In genomic region chr14:99397698-99398097, GRCh38 we compare ENCODE assay signal across 29 cellular contexts.
"Had no signal": no experiment of that assay in that cellular context is flagged by ENCODE, and none has a peak within 500 bp of the region (broad histone marks: within the 10 kb centered on the region; RNA-seq: fewer than 3 reads in every experiment).

No MANE protein-coding gene starts in this region.

- H3K27ac ChIP-seq: adrenal gland, body of pancreas, colonic mucosa, epithelial cell of prostate, esophagus squamous epithelium had no signal

- H3K36me3 ChIP-seq: colonic mucosa had no signal

- H3K27ac Mint-ChIP-seq: activated CD4-positive, alpha-beta memory T cell treated with anti-CD3 and anti-CD28 coated beads for 36 hours; activated CD4-positive, alpha-beta T cell treated with anti-CD3 and anti-CD28 coated beads for 36 hours; activated CD8-positive, alpha-beta memory T cell treated with anti-CD3 and anti-CD28 coated beads, Interleukin-2, amount 10 ng/mL, durations not matched to agents 7 days and 5 days; activated naive CD4-positive, alpha-beta T cell treated with anti-CD3 and anti-CD28 coated beads for 36 hours; activated naive CD4-positive, alpha-beta T cell treated with anti-CD3 and anti-CD28 coated beads, Interleukin-2, amount 50 U/mL, for 24 hours; activated naive CD8-positive, alpha-beta T cell treated with anti-CD3 and anti-CD28 coated beads for 36 hours; activated naive CD8-positive, alpha-beta T cell treated with anti-CD3 and anti-CD28 coated beads, Interleukin-2, amount 50 U/mL, for 24 hours; activated T-helper 1 cell treated with anti-CD3 and anti-CD28 coated beads, Interleukin-12 subunit alpha, Interleukin-12 subunit beta, Interleukin-2, Interleukin-4 antibody, amounts not matched to agents 30 ng/mL and 10 ng/mL and 1 ng/mL, durations not matched to agents 14 hours and 24 hours and 36 hours; activated T-helper 2 cell treated with anti-CD3 and anti-CD28 coated beads, Interferon-gamma antibody, Interleukin-2, Interleukin-4, amounts not matched to agents 10 μg/mL and 5 μg/mL and 100 μg/mL, durations not matched to agents 14 hours and 24 hours and 36 hours had no signal

- H3K4me1 ChIP-seq: adrenal gland, colonic mucosa, esophagus squamous epithelium had no signal

- H3K9me3 Mint-ChIP-seq: activated CD4-positive, alpha-beta memory T cell treated with anti-CD3 and anti-CD28 coated beads for 36 hours; activated CD4-positive, alpha-beta T cell treated with anti-CD3 and anti-CD28 coated beads, Interleukin-2, amount 10 ng/mL, durations not matched to agents 24 days and 14 days; activated naive CD4-positive, alpha-beta T cell treated with anti-CD3 and anti-CD28 coated beads for 36 hours; activated naive CD4-positive, alpha-beta T cell treated with anti-CD3 and anti-CD28 coated beads, Interleukin-2, amount 50 U/mL, for 24 hours; activated naive CD8-positive, alpha-beta T cell treated with anti-CD3 and anti-CD28 coated beads for 36 hours; activated naive CD8-positive, alpha-beta T cell treated with anti-CD3 and anti-CD28 coated beads, Interleukin-2, amount 50 U/mL, for 24 hours; activated T-helper 1 cell treated with anti-CD3 and anti-CD28 coated beads, Interleukin-12 subunit alpha, Interleukin-12 subunit beta, Interleukin-2, Interleukin-4 antibody, amounts not matched to agents 30 ng/mL and 10 ng/mL and 1 ng/mL, durations not matched to agents 14 hours and 24 hours and 36 hours; activated T-helper 2 cell treated with anti-CD3 and anti-CD28 coated beads, Interferon-gamma antibody, Interleukin-2, Interleukin-4, amounts not matched to agents 10 μg/mL and 5 μg/mL and 100 μg/mL, durations not matched to agents 14 hours and 24 hours and 36 hours had no signal

- H3K9me3 ChIP-seq: adrenal gland, body of pancreas, colonic mucosa, esophagus squamous epithelium had no signal

- ATAC-seq: activated CD4-positive, alpha-beta T cell treated with anti-CD3 and anti-CD28 coated beads for 36 hours; activated CD8-positive, alpha-beta memory T cell treated with anti-CD3 and anti-CD28 coated beads, Interleukin-2, amount 10 ng/mL, durations not matched to agents 7 days and 5 days; activated CD8-positive, alpha-beta T cell treated with anti-CD3 and anti-CD28 coated beads, Interleukin-2, amount 10 ng/mL, durations not matched to agents 7 days and 5 days; activated naive CD8-positive, alpha-beta T cell treated with anti-CD3 and anti-CD28 coated beads, Interleukin-2, amount 50 U/mL, for 24 hours; body of pancreas had no signal

- DNase-seq: activated CD4-positive, alpha-beta memory T cell treated with anti-CD3 and anti-CD28 coated beads for 36 hours; activated CD4-positive, alpha-beta T cell treated with anti-CD3 and anti-CD28 coated beads for 36 hours; activated CD4-positive, alpha-beta T cell treated with anti-CD3 and anti-CD28 coated beads, Interleukin-2, amount 10 ng/mL, durations not matched to agents 24 days and 14 days; activated CD4-positive, CD25-positive, alpha-beta regulatory T cell; activated CD4-positive, CD25-positive, alpha-beta regulatory T cell treated with anti-CD3 and anti-CD28 coated beads, Interleukin-2, amount 50 U/mL, for 72 hours; activated CD8-positive, alpha-beta memory T cell treated with anti-CD3 and anti-CD28 coated beads, Interleukin-2, amount 10 ng/mL, durations not matched to agents 7 days and 5 days; activated CD8-positive, alpha-beta memory T cell treated with anti-CD3 and anti-CD28 coated beads, Interleukin-2, amount 50 U/mL, for 4 hours; activated CD8-positive, alpha-beta T cell treated with anti-CD3 and anti-CD28 coated beads, Interleukin-2, amount 10 ng/mL, durations not matched to agents 7 days and 5 days; activated effector memory CD4-positive, alpha-beta T cell treated with anti-CD3 and anti-CD28 coated beads, Interleukin-2, amount 50 U/mL, for 16 hours; activated naive CD4-positive, alpha-beta T cell treated with anti-CD3 and anti-CD28 coated beads for 36 hours; activated naive CD8-positive, alpha-beta T cell treated with anti-CD3 and anti-CD28 coated beads for 36 hours; activated naive CD8-positive, alpha-beta T cell treated with anti-CD3 and anti-CD28 coated beads, Interleukin-2, amount 50 U/mL, for 24 hours; activated T-cell treated with anti-CD3 and anti-CD28 coated beads, Interleukin-2, amount 50 U/mL, for 1 hour; activated T-cell treated with anti-CD3 and anti-CD28 coated beads, Interleukin-2, amount 50 U/mL, for 48 hours; adrenal gland; amygdala; aorta; body of pancreas; central memory CD4-positive, alpha-beta T cell; cerebellar nuclear complex; colonic mucosa; effector CD8-positive, alpha-beta T cell; esophagus squamous epithelium; foreskin melanocyte; T-helper 2 cell had no signal

- H3K4me3 Mint-ChIP-seq: activated CD4-positive, alpha-beta memory T cell treated with anti-CD3 and anti-CD28 coated beads for 36 hours; activated CD4-positive, alpha-beta T cell treated with anti-CD3 and anti-CD28 coated beads for 36 hours; activated CD4-positive, alpha-beta T cell treated with anti-CD3 and anti-CD28 coated beads, Interleukin-2, amount 10 ng/mL, durations not matched to agents 24 days and 14 days; activated CD8-positive, alpha-beta memory T cell treated with anti-CD3 and anti-CD28 coated beads, Interleukin-2, amount 10 ng/mL, durations not matched to agents 7 days and 5 days; activated CD8-positive, alpha-beta T cell treated with anti-CD3 and anti-CD28 coated beads, Interleukin-2, amount 10 ng/mL, durations not matched to agents 7 days and 5 days; activated naive CD4-positive, alpha-beta T cell treated with anti-CD3 and anti-CD28 coated beads for 36 hours; activated naive CD4-positive, alpha-beta T cell treated with anti-CD3 and anti-CD28 coated beads, Interleukin-2, amount 50 U/mL, for 24 hours; activated naive CD8-positive, alpha-beta T cell treated with anti-CD3 and anti-CD28 coated beads for 36 hours; activated naive CD8-positive, alpha-beta T cell treated with anti-CD3 and anti-CD28 coated beads, Interleukin-2, amount 50 U/mL, for 24 hours; activated T-helper 1 cell treated with anti-CD3 and anti-CD28 coated beads, Interleukin-12 subunit alpha, Interleukin-12 subunit beta, Interleukin-2, Interleukin-4 antibody, amounts not matched to agents 30 ng/mL and 10 ng/mL and 1 ng/mL, durations not matched to agents 14 hours and 24 hours and 36 hours had no signal

- H3K27me3 Mint-ChIP-seq: activated CD4-positive, alpha-beta memory T cell treated with anti-CD3 and anti-CD28 coated beads for 36 hours; activated CD4-positive, alpha-beta T cell treated with anti-CD3 and anti-CD28 coated beads for 36 hours; activated CD4-positive, alpha-beta T cell treated with anti-CD3 and anti-CD28 coated beads, Interleukin-2, amount 10 ng/mL, durations not matched to agents 24 days and 14 days; activated CD8-positive, alpha-beta memory T cell treated with anti-CD3 and anti-CD28 coated beads, Interleukin-2, amount 10 ng/mL, durations not matched to agents 7 days and 5 days; activated naive CD4-positive, alpha-beta T cell treated with anti-CD3 and anti-CD28 coated beads, Interleukin-2, amount 50 U/mL, for 24 hours; activated naive CD8-positive, alpha-beta T cell treated with anti-CD3 and anti-CD28 coated beads for 36 hours; activated naive CD8-positive, alpha-beta T cell treated with anti-CD3 and anti-CD28 coated beads, Interleukin-2, amount 50 U/mL, for 24 hours had no signal

- H3K27me3 ChIP-seq: adrenal gland, body of pancreas, colonic mucosa, esophagus squamous epithelium had no signal

- H3K4me3 ChIP-seq: adrenal gland, body of pancreas, colonic mucosa, esophagus squamous epithelium had no signal
